ENCODE assay signal across 1 cellular context in the genomic region with DNA sequence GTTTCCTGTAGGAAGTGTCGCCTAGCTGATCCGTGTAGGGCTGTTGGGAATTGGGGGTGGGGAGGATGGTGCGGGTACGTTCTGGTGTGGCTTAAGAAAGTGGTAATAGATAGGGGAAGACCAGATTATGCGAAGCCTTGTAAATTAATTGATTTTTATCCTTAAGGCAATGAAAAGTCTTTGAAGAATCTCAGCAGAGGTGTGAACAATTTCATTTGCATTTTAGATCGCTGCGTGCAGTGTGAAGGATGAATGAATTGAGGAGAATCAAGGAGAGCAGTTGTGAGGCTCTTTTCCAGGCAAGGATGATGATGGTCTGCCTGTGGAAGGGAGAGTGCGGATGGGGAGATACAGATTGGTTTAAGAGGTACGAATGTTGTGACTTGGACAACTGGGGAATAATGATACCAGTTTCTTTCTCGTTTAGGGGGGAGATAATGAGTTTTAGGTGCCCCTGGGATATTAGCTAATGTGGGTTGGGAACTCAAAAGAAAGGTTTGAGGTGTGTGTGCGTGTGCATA.
TF ChIP-seq lines count a peak whose summit lies in the region.

No MANE protein-coding gene starts in this region.

TF ChIP-seq in GM12878, 131 proteins besides CTCF, POLR2A, EP300 and RAD21:
- TF ChIP-seq, protein P1, sequence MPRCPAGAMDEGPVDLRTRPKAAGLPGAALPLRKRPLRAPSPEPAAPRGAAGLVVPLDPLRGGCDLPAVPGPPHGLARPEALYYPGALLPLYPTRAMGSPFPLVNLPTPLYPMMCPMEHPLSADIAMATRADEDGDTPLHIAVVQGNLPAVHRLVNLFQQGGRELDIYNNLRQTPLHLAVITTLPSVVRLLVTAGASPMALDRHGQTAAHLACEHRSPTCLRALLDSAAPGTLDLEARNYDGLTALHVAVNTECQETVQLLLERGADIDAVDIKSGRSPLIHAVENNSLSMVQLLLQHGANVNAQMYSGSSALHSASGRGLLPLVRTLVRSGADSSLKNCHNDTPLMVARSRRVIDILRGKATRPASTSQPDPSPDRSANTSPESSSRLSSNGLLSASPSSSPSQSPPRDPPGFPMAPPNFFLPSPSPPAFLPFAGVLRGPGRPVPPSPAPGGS (IDR thresholded peaks at IDR 0.05; ENCODE audit: borderline replicate concordance, insufficient read depth, low read depth, low read length, poor library complexity, severe bottlenecking), result no peak
- 0 out of 2 replicates have a peak, but pooled peaks have one; percentile 5 for TF ChIP-seq BMI1 (IDR thresholded peaks at IDR 0.05; ENCODE audit: borderline replicate concordance)
- TF ChIP-seq, protein P2, sequence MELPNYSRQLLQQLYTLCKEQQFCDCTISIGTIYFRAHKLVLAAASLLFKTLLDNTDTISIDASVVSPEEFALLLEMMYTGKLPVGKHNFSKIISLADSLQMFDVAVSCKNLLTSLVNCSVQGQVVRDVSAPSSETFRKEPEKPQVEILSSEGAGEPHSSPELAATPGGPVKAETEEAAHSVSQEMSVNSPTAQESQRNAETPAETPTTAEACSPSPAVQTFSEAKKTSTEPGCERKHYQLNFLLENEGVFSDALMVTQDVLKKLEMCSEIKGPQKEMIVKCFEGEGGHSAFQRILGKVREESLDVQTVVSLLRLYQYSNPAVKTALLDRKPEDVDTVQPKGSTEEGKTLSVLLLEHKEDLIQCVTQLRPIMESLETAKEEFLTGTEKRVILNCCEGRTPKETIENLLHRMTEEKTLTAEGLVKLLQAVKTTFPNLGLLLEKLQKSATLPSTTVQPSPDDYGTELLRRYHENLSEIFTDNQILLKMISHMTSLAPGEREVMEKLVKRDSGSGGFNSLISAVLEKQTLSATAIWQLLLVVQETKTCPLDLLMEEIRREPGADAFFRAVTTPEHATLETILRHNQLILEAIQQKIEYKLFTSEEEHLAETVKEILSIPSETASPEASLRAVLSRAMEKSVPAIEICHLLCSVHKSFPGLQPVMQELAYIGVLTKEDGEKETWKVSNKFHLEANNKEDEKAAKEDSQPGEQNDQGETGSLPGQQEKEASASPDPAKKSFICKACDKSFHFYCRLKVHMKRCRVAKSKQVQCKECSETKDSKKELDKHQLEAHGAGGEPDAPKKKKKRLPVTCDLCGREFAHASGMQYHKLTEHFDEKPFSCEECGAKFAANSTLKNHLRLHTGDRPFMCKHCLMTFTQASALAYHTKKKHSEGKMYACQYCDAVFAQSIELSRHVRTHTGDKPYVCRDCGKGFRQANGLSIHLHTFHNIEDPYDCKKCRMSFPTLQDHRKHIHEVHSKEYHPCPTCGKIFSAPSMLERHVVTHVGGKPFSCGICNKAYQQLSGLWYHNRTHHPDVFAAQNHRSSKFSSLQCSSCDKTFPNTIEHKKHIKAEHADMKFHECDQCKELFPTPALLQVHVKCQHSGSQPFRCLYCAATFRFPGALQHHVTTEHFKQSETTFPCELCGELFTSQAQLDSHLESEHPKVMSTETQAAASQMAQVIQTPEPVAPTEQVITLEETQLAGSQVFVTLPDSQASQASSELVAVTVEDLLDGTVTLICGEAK (IDR thresholded peaks at IDR 0.05; ENCODE audit: borderline replicate concordance), result 0 out of 2 replicates have a peak, but pooled peaks have one; percentile 6
- TF ChIP-seq ASH2L (IDR thresholded peaks at IDR 0.05; ENCODE audit: borderline replicate concordance, low read depth), result 0 out of 2 replicates have a peak, but pooled peaks have one; percentile 11
- TF ChIP-seq CBX5 (IDR thresholded peaks at IDR 0.05; ENCODE audit: low read depth), result no peak
- TF ChIP-seq KLF5 (IDR thresholded peaks at IDR 0.05; ENCODE audit: partially characterized antibody), result no peak
- peak; percentile 68; the same call in 1 of the 2 replicates for TF ChIP-seq ZNF24 (IDR thresholded peaks at IDR 0.05)
- TF ChIP-seq, protein P3, sequence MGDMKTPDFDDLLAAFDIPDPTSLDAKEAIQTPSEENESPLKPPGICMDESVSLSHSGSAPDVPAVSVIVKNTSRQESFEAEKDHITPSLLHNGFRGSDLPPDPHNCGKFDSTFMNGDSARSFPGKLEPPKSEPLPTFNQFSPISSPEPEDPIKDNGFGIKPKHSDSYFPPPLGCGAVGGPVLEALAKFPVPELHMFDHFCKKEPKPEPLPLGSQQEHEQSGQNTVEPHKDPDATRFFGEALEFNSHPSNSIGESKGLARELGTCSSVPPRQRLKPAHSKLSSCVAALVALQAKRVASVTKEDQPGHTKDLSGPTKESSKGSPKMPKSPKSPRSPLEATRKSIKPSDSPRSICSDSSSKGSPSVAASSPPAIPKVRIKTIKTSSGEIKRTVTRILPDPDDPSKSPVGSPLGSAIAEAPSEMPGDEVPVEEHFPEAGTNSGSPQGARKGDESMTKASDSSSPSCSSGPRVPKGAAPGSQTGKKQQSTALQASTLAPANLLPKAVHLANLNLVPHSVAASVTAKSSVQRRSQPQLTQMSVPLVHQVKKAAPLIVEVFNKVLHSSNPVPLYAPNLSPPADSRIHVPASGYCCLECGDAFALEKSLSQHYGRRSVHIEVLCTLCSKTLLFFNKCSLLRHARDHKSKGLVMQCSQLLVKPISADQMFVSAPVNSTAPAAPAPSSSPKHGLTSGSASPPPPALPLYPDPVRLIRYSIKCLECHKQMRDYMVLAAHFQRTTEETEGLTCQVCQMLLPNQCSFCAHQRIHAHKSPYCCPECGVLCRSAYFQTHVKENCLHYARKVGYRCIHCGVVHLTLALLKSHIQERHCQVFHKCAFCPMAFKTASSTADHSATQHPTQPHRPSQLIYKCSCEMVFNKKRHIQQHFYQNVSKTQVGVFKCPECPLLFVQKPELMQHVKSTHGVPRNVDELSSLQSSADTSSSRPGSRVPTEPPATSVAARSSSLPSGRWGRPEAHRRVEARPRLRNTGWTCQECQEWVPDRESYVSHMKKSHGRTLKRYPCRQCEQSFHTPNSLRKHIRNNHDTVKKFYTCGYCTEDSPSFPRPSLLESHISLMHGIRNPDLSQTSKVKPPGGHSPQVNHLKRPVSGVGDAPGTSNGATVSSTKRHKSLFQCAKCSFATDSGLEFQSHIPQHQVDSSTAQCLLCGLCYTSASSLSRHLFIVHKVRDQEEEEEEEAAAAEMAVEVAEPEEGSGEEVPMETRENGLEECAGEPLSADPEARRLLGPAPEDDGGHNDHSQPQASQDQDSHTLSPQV (IDR thresholded peaks at IDR 0.05), result no peak
- no peak for TF ChIP-seq IKZF2 (IDR thresholded peaks at IDR 0.05)
- TF ChIP-seq WRNIP1 (IDR thresholded peaks at IDR 0.05; ENCODE audit: borderline replicate concordance, low read depth, low read length), result 0 out of 2 replicates have a peak, but pooled peaks have one; percentile 1
- TF ChIP-seq, protein P4, sequence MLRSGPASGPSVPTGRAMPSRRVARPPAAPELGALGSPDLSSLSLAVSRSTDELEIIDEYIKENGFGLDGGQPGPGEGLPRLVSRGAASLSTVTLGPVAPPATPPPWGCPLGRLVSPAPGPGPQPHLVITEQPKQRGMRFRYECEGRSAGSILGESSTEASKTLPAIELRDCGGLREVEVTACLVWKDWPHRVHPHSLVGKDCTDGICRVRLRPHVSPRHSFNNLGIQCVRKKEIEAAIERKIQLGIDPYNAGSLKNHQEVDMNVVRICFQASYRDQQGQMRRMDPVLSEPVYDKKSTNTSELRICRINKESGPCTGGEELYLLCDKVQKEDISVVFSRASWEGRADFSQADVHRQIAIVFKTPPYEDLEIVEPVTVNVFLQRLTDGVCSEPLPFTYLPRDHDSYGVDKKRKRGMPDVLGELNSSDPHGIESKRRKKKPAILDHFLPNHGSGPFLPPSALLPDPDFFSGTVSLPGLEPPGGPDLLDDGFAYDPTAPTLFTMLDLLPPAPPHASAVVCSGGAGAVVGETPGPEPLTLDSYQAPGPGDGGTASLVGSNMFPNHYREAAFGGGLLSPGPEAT (IDR thresholded peaks at IDR 0.05; ENCODE audit: low read depth), result no peak
- TF ChIP-seq, protein P5, sequence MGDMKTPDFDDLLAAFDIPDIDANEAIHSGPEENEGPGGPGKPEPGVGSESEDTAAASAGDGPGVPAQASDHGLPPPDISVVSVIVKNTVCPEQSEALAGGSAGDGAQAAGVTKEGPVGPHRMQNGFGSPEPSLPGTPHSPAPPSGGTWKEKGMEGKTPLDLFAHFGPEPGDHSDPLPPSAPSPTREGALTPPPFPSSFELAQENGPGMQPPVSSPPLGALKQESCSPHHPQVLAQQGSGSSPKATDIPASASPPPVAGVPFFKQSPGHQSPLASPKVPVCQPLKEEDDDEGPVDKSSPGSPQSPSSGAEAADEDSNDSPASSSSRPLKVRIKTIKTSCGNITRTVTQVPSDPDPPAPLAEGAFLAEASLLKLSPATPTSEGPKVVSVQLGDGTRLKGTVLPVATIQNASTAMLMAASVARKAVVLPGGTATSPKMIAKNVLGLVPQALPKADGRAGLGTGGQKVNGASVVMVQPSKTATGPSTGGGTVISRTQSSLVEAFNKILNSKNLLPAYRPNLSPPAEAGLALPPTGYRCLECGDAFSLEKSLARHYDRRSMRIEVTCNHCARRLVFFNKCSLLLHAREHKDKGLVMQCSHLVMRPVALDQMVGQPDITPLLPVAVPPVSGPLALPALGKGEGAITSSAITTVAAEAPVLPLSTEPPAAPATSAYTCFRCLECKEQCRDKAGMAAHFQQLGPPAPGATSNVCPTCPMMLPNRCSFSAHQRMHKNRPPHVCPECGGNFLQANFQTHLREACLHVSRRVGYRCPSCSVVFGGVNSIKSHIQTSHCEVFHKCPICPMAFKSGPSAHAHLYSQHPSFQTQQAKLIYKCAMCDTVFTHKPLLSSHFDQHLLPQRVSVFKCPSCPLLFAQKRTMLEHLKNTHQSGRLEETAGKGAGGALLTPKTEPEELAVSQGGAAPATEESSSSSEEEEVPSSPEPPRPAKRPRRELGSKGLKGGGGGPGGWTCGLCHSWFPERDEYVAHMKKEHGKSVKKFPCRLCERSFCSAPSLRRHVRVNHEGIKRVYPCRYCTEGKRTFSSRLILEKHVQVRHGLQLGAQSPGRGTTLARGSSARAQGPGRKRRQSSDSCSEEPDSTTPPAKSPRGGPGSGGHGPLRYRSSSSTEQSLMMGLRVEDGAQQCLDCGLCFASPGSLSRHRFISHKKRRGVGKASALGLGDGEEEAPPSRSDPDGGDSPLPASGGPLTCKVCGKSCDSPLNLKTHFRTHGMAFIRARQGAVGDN (IDR thresholded peaks at IDR 0.05), result no peak
- no peak for TF ChIP-seq IKZF1 (conservative IDR thresholded peaks at IDR 0.05)
